In genomic region chr10:103896225-103896624, GRCh38 we compare ENCODE assay signal across 2 cellular contexts.
TF ChIP-seq lines count a peak whose summit lies in the region.

No MANE protein-coding gene starts in this region.

TF ChIP-seq in SK-N-SH, 30 proteins besides CTCF, POLR2A, EP300 and RAD21 (continued from another document):
- TF ChIP-seq, protein P1, sequence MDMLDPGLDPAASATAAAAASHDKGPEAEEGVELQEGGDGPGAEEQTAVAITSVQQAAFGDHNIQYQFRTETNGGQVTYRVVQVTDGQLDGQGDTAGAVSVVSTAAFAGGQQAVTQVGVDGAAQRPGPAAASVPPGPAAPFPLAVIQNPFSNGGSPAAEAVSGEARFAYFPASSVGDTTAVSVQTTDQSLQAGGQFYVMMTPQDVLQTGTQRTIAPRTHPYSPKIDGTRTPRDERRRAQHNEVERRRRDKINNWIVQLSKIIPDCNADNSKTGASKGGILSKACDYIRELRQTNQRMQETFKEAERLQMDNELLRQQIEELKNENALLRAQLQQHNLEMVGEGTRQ (IDR thresholded peaks at IDR 0.05; ENCODE audit: borderline replicate concordance, low read depth, low read length), result no peak
- TF ChIP-seq CHD2 (IDR thresholded peaks at IDR 0.05; ENCODE audit: low read length, partially characterized antibody) (no peak), YY1 (IDR thresholded peaks at IDR 0.05; ENCODE audit: low read depth) (no peak), NFIC (IDR thresholded peaks at IDR 0.05; ENCODE audit: borderline replicate concordance) (no peak), POLR2AphosphoS5 (IDR thresholded peaks at IDR 0.05; ENCODE audit: low read depth, low read length) (no peak), ELF1 (IDR thresholded peaks at IDR 0.05) (no peak), RCOR1 (IDR thresholded peaks at IDR 0.05; ENCODE audit: low read length) (no peak), PBX3 (IDR thresholded peaks at IDR 0.05) (no peak), REST (IDR thresholded peaks at IDR 0.05; ENCODE audit: low read depth, low read length) (no peak), SMC3 (IDR thresholded peaks at IDR 0.05; ENCODE audit: low read depth, low read length) (no peak), MEF2A (IDR thresholded peaks at IDR 0.05; ENCODE audit: borderline replicate concordance, low read depth) (no peak)

TF ChIP-seq in SK-N-SH treated with all-trans-retinoic acid at 6 μM for 48 hours, 23 proteins besides CTCF, POLR2A, EP300 and RAD21 (continued from another document):
- TF ChIP-seq, protein P2, sequence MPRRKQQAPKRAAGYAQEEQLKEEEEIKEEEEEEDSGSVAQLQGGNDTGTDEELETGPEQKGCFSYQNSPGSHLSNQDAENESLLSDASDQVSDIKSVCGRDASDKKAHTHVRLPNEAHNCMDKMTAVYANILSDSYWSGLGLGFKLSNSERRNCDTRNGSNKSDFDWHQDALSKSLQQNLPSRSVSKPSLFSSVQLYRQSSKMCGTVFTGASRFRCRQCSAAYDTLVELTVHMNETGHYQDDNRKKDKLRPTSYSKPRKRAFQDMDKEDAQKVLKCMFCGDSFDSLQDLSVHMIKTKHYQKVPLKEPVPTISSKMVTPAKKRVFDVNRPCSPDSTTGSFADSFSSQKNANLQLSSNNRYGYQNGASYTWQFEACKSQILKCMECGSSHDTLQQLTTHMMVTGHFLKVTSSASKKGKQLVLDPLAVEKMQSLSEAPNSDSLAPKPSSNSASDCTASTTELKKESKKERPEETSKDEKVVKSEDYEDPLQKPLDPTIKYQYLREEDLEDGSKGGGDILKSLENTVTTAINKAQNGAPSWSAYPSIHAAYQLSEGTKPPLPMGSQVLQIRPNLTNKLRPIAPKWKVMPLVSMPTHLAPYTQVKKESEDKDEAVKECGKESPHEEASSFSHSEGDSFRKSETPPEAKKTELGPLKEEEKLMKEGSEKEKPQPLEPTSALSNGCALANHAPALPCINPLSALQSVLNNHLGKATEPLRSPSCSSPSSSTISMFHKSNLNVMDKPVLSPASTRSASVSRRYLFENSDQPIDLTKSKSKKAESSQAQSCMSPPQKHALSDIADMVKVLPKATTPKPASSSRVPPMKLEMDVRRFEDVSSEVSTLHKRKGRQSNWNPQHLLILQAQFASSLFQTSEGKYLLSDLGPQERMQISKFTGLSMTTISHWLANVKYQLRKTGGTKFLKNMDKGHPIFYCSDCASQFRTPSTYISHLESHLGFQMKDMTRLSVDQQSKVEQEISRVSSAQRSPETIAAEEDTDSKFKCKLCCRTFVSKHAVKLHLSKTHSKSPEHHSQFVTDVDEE (CRISPR knock-in tag; IDR thresholded peaks at IDR 0.05), result no peak
- no peak for TF ChIP-seq TOX (CRISPR knock-in tag; IDR thresholded peaks at IDR 0.05; ENCODE audit: borderline replicate concordance)
